In the genomic region with DNA sequence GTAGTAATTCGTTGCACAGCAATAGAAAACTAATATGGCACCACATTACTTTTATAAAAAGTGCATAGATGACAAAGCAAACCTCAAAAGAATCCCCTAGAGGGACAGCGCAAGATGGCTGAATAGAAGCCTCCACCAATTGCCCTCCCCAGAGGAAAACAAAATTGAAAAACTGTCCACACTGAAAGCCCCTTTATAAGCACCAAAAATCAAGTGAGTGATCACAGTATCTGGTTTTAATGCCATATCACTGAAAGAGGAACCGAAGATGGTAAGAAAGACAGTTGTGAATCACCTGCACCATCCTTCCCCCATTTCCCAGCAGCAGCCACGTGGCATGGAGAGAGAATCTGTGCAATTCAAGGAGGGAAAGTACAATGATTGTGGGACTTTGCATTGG, we compare ENCODE assay signal across 16 cellular contexts.
DNase-seq lines count a peak whose midpoint lies in the region; ATAC-seq and TF ChIP-seq lines count a peak whose summit lies in the region.
"Had no signal": no experiment of that assay in that cellular context is flagged by ENCODE, and none has a peak within 500 bp of the region (broad histone marks: within the 10 kb centered on the region; RNA-seq: fewer than 3 reads in every experiment).

No MANE protein-coding gene starts in this region.

- DNase-seq in OCI-LY7 (ENCODE audit: low spot score): peak; percentile 7
- no peak for DNase-seq in lower lobe of right lung
- DNase-seq in Peyer's patch: no peak
- no peak for DNase-seq in foreskin melanocyte
- DNase-seq: activated T-cell treated with anti-CD3 and anti-CD28 coated beads, Interleukin-2, amount 50 U/mL, for 1 hour; DMS53; heart left ventricle; kidney glomerular epithelial cell; NCI-H146; NCI-H526 treated with DMSO at 0.1 percent for 48 hours; stimulated activated CD4-positive, alpha-beta T cell treated with anti-CD3 and anti-CD28 coated beads, Interleukin-2, amount 100 ng/mL, for 24 hours; upper lobe of left lung had no signal

- no peaks in the 10 kb centered on the region for H4K20me1 ChIP-seq in OCI-LY7 (ENCODE audit: insufficient read depth, low read length)

- 0 out of 2 replicates have a peak overlapping the region, but pooled peaks have one; percentile 20 for H3K4me2 ChIP-seq in OCI-LY7 (ENCODE audit: low read length)

- peaks cover 8% of the 10 kb centered on the region for H3K4me1 ChIP-seq in OCI-LY7 (ENCODE audit: insufficient read depth, low read length, poor library complexity, severe bottlenecking)
- no peaks in the 10 kb centered on the region for H3K4me1 ChIP-seq in lower lobe of right lung
- H3K4me1 ChIP-seq in Peyer's patch: no peaks in the 10 kb centered on the region
- H3K4me1 ChIP-seq: heart left ventricle, upper lobe of left lung had no signal

- H3K79me2 ChIP-seq in OCI-LY7 (ENCODE audit: insufficient read depth, low read depth, low read length): no peaks in the 10 kb centered on the region

- H3K27me3 ChIP-seq in lower lobe of right lung (ENCODE audit: low read depth): no peaks in the 10 kb centered on the region
- H3K27me3 ChIP-seq in Peyer's patch: no peaks in the 10 kb centered on the region
- H3K27me3 ChIP-seq: heart left ventricle, upper lobe of left lung had no signal

- POLR2A ChIA-PET in OCI-LY7 (lab: Charles Lee): no interaction called here

- CTCF ChIA-PET in OCI-LY7 (lab: Charles Lee; ENCODE audit: unreplicated experiment): no interaction called here

- TF ChIP-seq POLR2A in Peyer's patch (IDR thresholded peaks at IDR 0.05): no peak

- intact Hi-C loops in OCI-LY7 (cut with micrococcal nuclease; ENCODE audit: unreplicated experiment) (loop anchor here (5.0 kb wide), 1 partner anchor 777 kb away; no protein-coding TSS in a partner anchor), lower lobe of right lung (cut with DNase I) (no loop called here)

- H3K4me3 ChIP-seq in OCI-LY7 (ENCODE audit: low read depth, low read length, poor library complexity, severe bottlenecking): no peak overlapping the region
- H3K4me3 ChIP-seq in lower lobe of right lung: no peak overlapping the region
- no peak overlapping the region for H3K4me3 ChIP-seq in Peyer's patch
- H3K4me3 ChIP-seq: heart left ventricle, upper lobe of left lung had no signal

- no peaks in the 10 kb centered on the region for H3K9me3 ChIP-seq in OCI-LY7 (ENCODE audit: low read length)
- H3K9me3 ChIP-seq in lower lobe of right lung: no peaks in the 10 kb centered on the region
- H3K9me3 ChIP-seq in Peyer's patch: no peaks in the 10 kb centered on the region
- H3K9me3 ChIP-seq: upper lobe of left lung had no signal

- no peak overlapping the region for H2AFZ ChIP-seq in OCI-LY7 (ENCODE audit: low read length)

- H3K9me2 ChIP-seq in OCI-LY7 (ENCODE audit: insufficient read depth, low read length): no peaks in the 10 kb centered on the region

- no TSS peak for BruUV-seq in OCI-LY7 (replicated peaks; lab: Mats Ljungman, UMichigan)

- no peak overlapping the region for H3K27ac ChIP-seq in OCI-LY7 (ENCODE audit: low read depth, low read length, poor library complexity, severe bottlenecking)
- no peak overlapping the region for H3K27ac ChIP-seq in lower lobe of right lung
- no peak overlapping the region for H3K27ac ChIP-seq in Peyer's patch
- H3K27ac ChIP-seq: heart left ventricle, upper lobe of left lung had no signal

- peak; percentile 77 for ATAC-seq in GM18519 (IDR thresholded peaks at IDR 0.05; ENCODE audit: low FRiP score, unreplicated experiment)
- ATAC-seq in GM21526 (IDR thresholded peaks at IDR 0.05; ENCODE audit: low FRiP score, unreplicated experiment): peak; percentile 67
- ATAC-seq in HG03045 (IDR thresholded peaks at IDR 0.05; ENCODE audit: unreplicated experiment): peak; percentile 49
- ATAC-seq in SK-N-SH treated with all-trans-retinoic acid at 6 μM for 48 hours: no peak
- ATAC-seq in lower lobe of right lung: no peak
- ATAC-seq: heart left ventricle had no signal

- TF ChIP-seq CTCF in OCI-LY7 (conservative IDR thresholded peaks at IDR 0.05; ENCODE audit: low read length) (no peak), lower lobe of right lung (IDR thresholded peaks at IDR 0.05) (no peak), Peyer's patch (IDR thresholded peaks at IDR 0.05) (no peak)

- no peaks in the 10 kb centered on the region for H3K36me3 ChIP-seq in OCI-LY7 (ENCODE audit: insufficient read depth, low read length)
- H3K36me3 ChIP-seq in lower lobe of right lung: no peaks in the 10 kb centered on the region
- H3K36me3 ChIP-seq in Peyer's patch: no peaks in the 10 kb centered on the region
- H3K36me3 ChIP-seq: heart left ventricle, upper lobe of left lung had no signal

TF ChIP-seq in SK-N-SH treated with all-trans-retinoic acid at 6 μM for 48 hours, 23 proteins besides CTCF, POLR2A, EP300 and RAD21:
- TF ChIP-seq ISL1 (CRISPR knock-in tag; IDR thresholded peaks at IDR 0.05) (no peak), ZC3H10 (CRISPR knock-in tag; IDR thresholded peaks at IDR 0.05) (no peak), ZNF70 (CRISPR knock-in tag; IDR thresholded peaks at IDR 0.05) (no peak), PPARA (CRISPR knock-in tag; IDR thresholded peaks at IDR 0.05; ENCODE audit: borderline replicate concordance) (no peak), TOX (CRISPR knock-in tag; IDR thresholded peaks at IDR 0.05; ENCODE audit: borderline replicate concordance) (no peak), CSDC2 (CRISPR knock-in tag; IDR thresholded peaks at IDR 0.05) (no peak), GLIS3 (CRISPR knock-in tag; IDR thresholded peaks at IDR 0.05) (no peak), ZNF8 (CRISPR knock-in tag; IDR thresholded peaks at IDR 0.05) (no peak)
- TF ChIP-seq, protein P1, sequence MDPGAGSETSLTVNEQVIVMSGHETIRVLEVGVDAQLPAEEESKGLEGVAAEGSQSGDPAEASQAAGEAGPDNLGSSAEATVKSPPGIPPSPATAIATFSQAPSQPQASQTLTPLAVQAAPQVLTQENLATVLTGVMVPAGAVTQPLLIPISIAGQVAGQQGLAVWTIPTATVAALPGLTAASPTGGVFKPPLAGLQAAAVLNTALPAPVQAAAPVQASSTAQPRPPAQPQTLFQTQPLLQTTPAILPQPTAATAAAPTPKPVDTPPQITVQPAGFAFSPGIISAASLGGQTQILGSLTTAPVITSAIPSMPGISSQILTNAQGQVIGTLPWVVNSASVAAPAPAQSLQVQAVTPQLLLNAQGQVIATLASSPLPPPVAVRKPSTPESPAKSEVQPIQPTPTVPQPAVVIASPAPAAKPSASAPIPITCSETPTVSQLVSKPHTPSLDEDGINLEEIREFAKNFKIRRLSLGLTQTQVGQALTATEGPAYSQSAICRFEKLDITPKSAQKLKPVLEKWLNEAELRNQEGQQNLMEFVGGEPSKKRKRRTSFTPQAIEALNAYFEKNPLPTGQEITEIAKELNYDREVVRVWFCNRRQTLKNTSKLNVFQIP (CRISPR knock-in tag; IDR thresholded peaks at IDR 0.05; ENCODE audit: borderline replicate concordance, low read depth): no peak
- TF ChIP-seq, protein P2, sequence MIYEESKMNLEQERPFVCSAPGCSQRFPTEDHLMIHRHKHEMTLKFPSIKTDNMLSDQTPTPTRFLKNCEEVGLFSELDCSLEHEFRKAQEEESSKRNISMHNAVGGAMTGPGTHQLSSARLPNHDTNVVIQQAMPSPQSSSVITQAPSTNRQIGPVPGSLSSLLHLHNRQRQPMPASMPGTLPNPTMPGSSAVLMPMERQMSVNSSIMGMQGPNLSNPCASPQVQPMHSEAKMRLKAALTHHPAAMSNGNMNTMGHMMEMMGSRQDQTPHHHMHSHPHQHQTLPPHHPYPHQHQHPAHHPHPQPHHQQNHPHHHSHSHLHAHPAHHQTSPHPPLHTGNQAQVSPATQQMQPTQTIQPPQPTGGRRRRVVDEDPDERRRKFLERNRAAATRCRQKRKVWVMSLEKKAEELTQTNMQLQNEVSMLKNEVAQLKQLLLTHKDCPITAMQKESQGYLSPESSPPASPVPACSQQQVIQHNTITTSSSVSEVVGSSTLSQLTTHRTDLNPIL (CRISPR knock-in tag; IDR thresholded peaks at IDR 0.05; ENCODE audit: low read depth): no peak
- TF ChIP-seq, protein P3, sequence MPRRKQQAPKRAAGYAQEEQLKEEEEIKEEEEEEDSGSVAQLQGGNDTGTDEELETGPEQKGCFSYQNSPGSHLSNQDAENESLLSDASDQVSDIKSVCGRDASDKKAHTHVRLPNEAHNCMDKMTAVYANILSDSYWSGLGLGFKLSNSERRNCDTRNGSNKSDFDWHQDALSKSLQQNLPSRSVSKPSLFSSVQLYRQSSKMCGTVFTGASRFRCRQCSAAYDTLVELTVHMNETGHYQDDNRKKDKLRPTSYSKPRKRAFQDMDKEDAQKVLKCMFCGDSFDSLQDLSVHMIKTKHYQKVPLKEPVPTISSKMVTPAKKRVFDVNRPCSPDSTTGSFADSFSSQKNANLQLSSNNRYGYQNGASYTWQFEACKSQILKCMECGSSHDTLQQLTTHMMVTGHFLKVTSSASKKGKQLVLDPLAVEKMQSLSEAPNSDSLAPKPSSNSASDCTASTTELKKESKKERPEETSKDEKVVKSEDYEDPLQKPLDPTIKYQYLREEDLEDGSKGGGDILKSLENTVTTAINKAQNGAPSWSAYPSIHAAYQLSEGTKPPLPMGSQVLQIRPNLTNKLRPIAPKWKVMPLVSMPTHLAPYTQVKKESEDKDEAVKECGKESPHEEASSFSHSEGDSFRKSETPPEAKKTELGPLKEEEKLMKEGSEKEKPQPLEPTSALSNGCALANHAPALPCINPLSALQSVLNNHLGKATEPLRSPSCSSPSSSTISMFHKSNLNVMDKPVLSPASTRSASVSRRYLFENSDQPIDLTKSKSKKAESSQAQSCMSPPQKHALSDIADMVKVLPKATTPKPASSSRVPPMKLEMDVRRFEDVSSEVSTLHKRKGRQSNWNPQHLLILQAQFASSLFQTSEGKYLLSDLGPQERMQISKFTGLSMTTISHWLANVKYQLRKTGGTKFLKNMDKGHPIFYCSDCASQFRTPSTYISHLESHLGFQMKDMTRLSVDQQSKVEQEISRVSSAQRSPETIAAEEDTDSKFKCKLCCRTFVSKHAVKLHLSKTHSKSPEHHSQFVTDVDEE (CRISPR knock-in tag; IDR thresholded peaks at IDR 0.05): no peak
- TF ChIP-seq, protein P4, sequence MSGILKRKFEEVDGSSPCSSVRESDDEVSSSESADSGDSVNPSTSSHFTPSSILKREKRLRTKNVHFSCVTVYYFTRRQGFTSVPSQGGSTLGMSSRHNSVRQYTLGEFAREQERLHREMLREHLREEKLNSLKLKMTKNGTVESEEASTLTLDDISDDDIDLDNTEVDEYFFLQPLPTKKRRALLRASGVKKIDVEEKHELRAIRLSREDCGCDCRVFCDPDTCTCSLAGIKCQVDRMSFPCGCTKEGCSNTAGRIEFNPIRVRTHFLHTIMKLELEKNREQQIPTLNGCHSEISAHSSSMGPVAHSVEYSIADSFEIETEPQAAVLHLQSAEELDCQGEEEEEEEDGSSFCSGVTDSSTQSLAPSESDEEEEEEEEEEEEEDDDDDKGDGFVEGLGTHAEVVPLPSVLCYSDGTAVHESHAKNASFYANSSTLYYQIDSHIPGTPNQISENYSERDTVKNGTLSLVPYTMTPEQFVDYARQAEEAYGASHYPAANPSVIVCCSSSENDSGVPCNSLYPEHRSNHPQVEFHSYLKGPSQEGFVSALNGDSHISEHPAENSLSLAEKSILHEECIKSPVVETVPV (CRISPR knock-in tag; IDR thresholded peaks at IDR 0.05): no peak

Comparison
In these comparisons a context has a peak if more than half of its experiments do, and no peak if none do; other contexts are left out.
1. ATAC-seq: peak in GM18519 (single experiment), GM21526 (single experiment) and HG03045 (single experiment); none in SK-N-SH treated with all-trans-retinoic acid at 6 μM for 48 hours (single experiment) and lower lobe of right lung (0 of 2).